In genomic region chr20:5788385-5788895, GRCh38 we compare ENCODE assay signal across 1 cellular context.
TF ChIP-seq lines count a peak whose summit lies in the region.

No MANE protein-coding gene starts in this region.

TF ChIP-seq in HepG2, 621 proteins besides CTCF, POLR2A, EP300 and RAD21 (continued from another document):
- TF ChIP-seq, protein P1, sequence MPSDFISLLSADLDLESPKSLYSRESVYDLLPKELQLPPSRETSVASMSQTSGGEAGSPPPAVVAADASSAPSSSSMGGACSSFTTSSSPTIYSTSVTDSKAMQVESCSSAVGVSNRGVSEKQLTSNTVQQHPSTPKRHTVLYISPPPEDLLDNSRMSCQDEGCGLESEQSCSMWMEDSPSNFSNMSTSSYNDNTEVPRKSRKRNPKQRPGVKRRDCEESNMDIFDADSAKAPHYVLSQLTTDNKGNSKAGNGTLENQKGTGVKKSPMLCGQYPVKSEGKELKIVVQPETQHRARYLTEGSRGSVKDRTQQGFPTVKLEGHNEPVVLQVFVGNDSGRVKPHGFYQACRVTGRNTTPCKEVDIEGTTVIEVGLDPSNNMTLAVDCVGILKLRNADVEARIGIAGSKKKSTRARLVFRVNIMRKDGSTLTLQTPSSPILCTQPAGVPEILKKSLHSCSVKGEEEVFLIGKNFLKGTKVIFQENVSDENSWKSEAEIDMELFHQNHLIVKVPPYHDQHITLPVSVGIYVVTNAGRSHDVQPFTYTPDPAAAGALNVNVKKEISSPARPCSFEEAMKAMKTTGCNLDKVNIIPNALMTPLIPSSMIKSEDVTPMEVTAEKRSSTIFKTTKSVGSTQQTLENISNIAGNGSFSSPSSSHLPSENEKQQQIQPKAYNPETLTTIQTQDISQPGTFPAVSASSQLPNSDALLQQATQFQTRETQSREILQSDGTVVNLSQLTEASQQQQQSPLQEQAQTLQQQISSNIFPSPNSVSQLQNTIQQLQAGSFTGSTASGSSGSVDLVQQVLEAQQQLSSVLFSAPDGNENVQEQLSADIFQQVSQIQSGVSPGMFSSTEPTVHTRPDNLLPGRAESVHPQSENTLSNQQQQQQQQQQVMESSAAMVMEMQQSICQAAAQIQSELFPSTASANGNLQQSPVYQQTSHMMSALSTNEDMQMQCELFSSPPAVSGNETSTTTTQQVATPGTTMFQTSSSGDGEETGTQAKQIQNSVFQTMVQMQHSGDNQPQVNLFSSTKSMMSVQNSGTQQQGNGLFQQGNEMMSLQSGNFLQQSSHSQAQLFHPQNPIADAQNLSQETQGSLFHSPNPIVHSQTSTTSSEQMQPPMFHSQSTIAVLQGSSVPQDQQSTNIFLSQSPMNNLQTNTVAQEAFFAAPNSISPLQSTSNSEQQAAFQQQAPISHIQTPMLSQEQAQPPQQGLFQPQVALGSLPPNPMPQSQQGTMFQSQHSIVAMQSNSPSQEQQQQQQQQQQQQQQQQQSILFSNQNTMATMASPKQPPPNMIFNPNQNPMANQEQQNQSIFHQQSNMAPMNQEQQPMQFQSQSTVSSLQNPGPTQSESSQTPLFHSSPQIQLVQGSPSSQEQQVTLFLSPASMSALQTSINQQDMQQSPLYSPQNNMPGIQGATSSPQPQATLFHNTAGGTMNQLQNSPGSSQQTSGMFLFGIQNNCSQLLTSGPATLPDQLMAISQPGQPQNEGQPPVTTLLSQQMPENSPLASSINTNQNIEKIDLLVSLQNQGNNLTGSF (CRISPR knock-in tag; IDR thresholded peaks at IDR 0.05), result no peak
- peak; percentile 28; the same call in 1 of the 2 replicates for TF ChIP-seq CBX5 (CRISPR knock-in tag; IDR thresholded peaks at IDR 0.05; ENCODE audit: borderline replicate concordance)
- no peak for TF ChIP-seq SKIL (CRISPR knock-in tag; IDR thresholded peaks at IDR 0.05; ENCODE audit: borderline replicate concordance)
- no peak for TF ChIP-seq ZNF660 (CRISPR knock-in tag; IDR thresholded peaks at IDR 0.05; ENCODE audit: borderline replicate concordance, low read depth)
- TF ChIP-seq, protein P2, sequence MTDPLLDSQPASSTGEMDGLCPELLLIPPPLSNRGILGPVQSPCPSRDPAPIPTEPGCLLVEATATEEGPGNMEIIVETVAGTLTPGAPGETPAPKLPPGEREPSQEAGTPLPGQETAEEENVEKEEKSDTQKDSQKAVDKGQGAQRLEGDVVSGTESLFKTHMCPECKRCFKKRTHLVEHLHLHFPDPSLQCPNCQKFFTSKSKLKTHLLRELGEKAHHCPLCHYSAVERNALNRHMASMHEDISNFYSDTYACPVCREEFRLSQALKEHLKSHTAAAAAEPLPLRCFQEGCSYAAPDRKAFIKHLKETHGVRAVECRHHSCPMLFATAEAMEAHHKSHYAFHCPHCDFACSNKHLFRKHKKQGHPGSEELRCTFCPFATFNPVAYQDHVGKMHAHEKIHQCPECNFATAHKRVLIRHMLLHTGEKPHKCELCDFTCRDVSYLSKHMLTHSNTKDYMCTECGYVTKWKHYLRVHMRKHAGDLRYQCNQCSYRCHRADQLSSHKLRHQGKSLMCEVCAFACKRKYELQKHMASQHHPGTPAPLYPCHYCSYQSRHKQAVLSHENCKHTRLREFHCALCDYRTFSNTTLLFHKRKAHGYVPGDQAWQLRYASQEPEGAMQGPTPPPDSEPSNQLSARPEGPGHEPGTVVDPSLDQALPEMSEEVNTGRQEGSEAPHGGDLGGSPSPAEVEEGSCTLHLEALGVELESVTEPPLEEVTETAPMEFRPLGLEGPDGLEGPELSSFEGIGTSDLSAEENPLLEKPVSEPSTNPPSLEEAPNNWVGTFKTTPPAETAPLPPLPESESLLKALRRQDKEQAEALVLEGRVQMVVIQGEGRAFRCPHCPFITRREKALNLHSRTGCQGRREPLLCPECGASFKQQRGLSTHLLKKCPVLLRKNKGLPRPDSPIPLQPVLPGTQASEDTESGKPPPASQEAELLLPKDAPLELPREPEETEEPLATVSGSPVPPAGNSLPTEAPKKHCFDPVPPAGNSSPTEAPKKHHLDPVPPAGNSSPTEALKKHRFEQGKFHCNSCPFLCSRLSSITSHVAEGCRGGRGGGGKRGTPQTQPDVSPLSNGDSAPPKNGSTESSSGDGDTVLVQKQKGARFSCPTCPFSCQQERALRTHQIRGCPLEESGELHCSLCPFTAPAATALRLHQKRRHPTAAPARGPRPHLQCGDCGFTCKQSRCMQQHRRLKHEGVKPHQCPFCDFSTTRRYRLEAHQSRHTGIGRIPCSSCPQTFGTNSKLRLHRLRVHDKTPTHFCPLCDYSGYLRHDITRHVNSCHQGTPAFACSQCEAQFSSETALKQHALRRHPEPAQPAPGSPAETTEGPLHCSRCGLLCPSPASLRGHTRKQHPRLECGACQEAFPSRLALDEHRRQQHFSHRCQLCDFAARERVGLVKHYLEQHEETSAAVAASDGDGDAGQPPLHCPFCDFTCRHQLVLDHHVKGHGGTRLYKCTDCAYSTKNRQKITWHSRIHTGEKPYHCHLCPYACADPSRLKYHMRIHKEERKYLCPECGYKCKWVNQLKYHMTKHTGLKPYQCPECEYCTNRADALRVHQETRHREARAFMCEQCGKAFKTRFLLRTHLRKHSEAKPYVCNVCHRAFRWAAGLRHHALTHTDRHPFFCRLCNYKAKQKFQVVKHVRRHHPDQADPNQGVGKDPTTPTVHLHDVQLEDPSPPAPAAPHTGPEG (CRISPR knock-in tag; IDR thresholded peaks at IDR 0.05), result no peak
- no peak for TF ChIP-seq HOXA3 (CRISPR knock-in tag; IDR thresholded peaks at IDR 0.05)
- no peak for TF ChIP-seq ZSCAN30 (CRISPR knock-in tag; IDR thresholded peaks at IDR 0.05)
- TF ChIP-seq GABPB1 (CRISPR knock-in tag; IDR thresholded peaks at IDR 0.05), result no peak
- TF ChIP-seq HNRNPLL (IDR thresholded peaks at IDR 0.05; ENCODE audit: low read depth, low read length, poor library complexity, severe bottlenecking), result no peak
- TF ChIP-seq ZNF597 (CRISPR knock-in tag; IDR thresholded peaks at IDR 0.05), result no peak
- TF ChIP-seq ZNF446 (CRISPR knock-in tag; IDR thresholded peaks at IDR 0.05), result no peak
- TF ChIP-seq ELF4 (CRISPR knock-in tag; IDR thresholded peaks at IDR 0.05; ENCODE audit: borderline replicate concordance), result no peak
- TF ChIP-seq ZNF224 (CRISPR knock-in tag; IDR thresholded peaks at IDR 0.05), result no peak
- TF ChIP-seq ZNF24 (IDR thresholded peaks at IDR 0.05), result peak; percentile 46; the same call in 1 of the 2 replicates
- TF ChIP-seq HNF1B (CRISPR knock-in tag; IDR thresholded peaks at IDR 0.05), result no peak
- TF ChIP-seq, protein P3, sequence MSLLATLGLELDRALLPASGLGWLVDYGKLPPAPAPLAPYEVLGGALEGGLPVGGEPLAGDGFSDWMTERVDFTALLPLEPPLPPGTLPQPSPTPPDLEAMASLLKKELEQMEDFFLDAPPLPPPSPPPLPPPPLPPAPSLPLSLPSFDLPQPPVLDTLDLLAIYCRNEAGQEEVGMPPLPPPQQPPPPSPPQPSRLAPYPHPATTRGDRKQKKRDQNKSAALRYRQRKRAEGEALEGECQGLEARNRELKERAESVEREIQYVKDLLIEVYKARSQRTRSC (CRISPR knock-in tag; IDR thresholded peaks at IDR 0.05; ENCODE audit: low read depth), result no peak
- no peak for TF ChIP-seq ZFP1 (CRISPR knock-in tag; IDR thresholded peaks at IDR 0.05)
- no peak for TF ChIP-seq ZNF354B (CRISPR knock-in tag; IDR thresholded peaks at IDR 0.05)
- TF ChIP-seq, protein P4, sequence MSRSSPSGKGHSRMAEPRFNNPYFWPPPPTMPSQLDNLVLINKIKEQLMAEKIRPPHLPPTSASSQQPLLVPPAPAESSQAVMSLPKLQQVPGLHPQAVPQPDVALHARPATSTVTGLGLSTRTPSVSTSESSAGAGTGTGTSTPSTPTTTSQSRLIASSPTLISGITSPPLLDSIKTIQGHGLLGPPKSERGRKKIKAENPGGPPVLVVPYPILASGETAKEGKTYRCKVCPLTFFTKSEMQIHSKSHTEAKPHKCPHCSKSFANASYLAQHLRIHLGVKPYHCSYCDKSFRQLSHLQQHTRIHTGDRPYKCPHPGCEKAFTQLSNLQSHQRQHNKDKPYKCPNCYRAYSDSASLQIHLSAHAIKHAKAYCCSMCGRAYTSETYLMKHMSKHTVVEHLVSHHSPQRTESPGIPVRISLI (CRISPR knock-in tag; IDR thresholded peaks at IDR 0.05; ENCODE audit: borderline replicate concordance), result no peak
TF ChIP-seq in HepG2: peak in this region for 64.
